ENCODE assay signal across 8 cellular contexts in genomic region chr2:41414486-41415230, GRCh38.
A peak's percentile ranks its signal among the peaks of the same experiment; 100 is the strongest.
DNase-seq lines count a peak whose midpoint lies in the region; ATAC-seq, FAIRE-seq and TF ChIP-seq lines count a peak whose summit lies in the region.

No MANE protein-coding gene starts in this region.

- H3K27me3 ChIP-seq in heart left ventricle (no peaks in the 10 kb centered on the region), upper lobe of right lung (no peaks in the 10 kb centered on the region)

- intact Hi-C loops in heart left ventricle (cut with DNase I) (loop anchor here (2.0 to 10.0 kb wide), 8 partner anchors 73 to 370 kb away; no protein-coding TSS in a partner anchor), upper lobe of right lung (cut with DNase I) (no loop called here)

- H3K27ac ChIP-seq in heart left ventricle = no peak overlapping the region
- no peak overlapping the region for H3K27ac ChIP-seq in upper lobe of right lung

- ATAC-seq in GM21390 (IDR thresholded peaks at IDR 0.05; ENCODE audit: unreplicated experiment) (peak; percentile 70), heart left ventricle (peak; percentile 26 to 66 (median 48)), upper lobe of right lung (peak; percentile 72)

- H3K4me3 ChIP-seq in Jurkat, Clone E6-1 (ENCODE audit: low read length) = no peak overlapping the region
- H3K4me3 ChIP-seq in heart left ventricle (no peak overlapping the region), upper lobe of right lung (no peak overlapping the region)

- TF ChIP-seq CTCF in heart left ventricle (IDR thresholded peaks at IDR 0.05) (peak; percentile 43 to 68 (median 54)), upper lobe of right lung (IDR thresholded peaks at IDR 0.05) (peak; percentile 45)

- DNase-seq in Jurkat, Clone E6-1 (ENCODE audit: low read depth, low spot score) = peak; percentile 3
- DNase-seq in SK-MEL-5 (ENCODE audit: low read depth, low spot score) (peak; percentile 89), heart left ventricle (peak in 1 of 5 donors; percentile 25), upper lobe of right lung (no peak)
- no peak for DNase-seq in activated CD4-positive, CD25-positive, alpha-beta regulatory T cell treated with anti-CD3 and anti-CD28 coated beads, Interleukin-2, amount 50 U/mL, for 72 hours
- DNase-seq in stimulated activated CD4-positive, alpha-beta T cell treated with anti-CD3 and anti-CD28 coated beads, Interleukin-4, amount 100 ng/mL, for 24 hours = no peak

- in situ Hi-C loops in SK-MEL-5 (cut with HindIII; ENCODE audit: low pct_unique_long_range_greater_than_20kb, low sequenced_read_pairs) = no loop called here

- 64 to 69% (median 67%) methylated on average over 4 to 5 of the region's 5 CpGs for WGBS in heart left ventricle, 4 donors

- FAIRE-seq in G401.6 (lab: Jason Lieb, UNC) = peak; percentile 55

- no peaks in the 10 kb centered on the region for H3K36me3 ChIP-seq in heart left ventricle
- H3K36me3 ChIP-seq in upper lobe of right lung = no peaks in the 10 kb centered on the region

- peaks cover 0 to 6% (median 0%) of the 10 kb centered on the region in 12 donors for H3K4me1 ChIP-seq in heart left ventricle
- H3K4me1 ChIP-seq in upper lobe of right lung = no peaks in the 10 kb centered on the region

- H3K9me3 ChIP-seq in heart left ventricle = peaks cover 0 to 4% (median 0%) of the 10 kb centered on the region in 12 donors
- H3K9me3 ChIP-seq in upper lobe of right lung = no peaks in the 10 kb centered on the region

- no peak for TF ChIP-seq POLR2A in heart left ventricle (IDR thresholded peaks at IDR 0.05)

Comparison
In these comparisons a context has a peak if more than half of its experiments do, and no peak if none do; other contexts are left out.
1. DNase-seq: peak in Jurkat, Clone E6-1 (single experiment) and SK-MEL-5 (single experiment); none in upper lobe of right lung (single experiment), activated CD4-positive, CD25-positive, alpha-beta regulatory T cell treated with anti-CD3 and anti-CD28 coated beads, Interleukin-2, amount 50 U/mL, for 72 hours (single experiment) and stimulated activated CD4-positive, alpha-beta T cell treated with anti-CD3 and anti-CD28 coated beads, Interleukin-4, amount 100 ng/mL, for 24 hours (single experiment).
2. Peak in every context shown above with its lines, with median percentiles within 50 percentile points of each other: ATAC-seq.